In the genomic region with DNA sequence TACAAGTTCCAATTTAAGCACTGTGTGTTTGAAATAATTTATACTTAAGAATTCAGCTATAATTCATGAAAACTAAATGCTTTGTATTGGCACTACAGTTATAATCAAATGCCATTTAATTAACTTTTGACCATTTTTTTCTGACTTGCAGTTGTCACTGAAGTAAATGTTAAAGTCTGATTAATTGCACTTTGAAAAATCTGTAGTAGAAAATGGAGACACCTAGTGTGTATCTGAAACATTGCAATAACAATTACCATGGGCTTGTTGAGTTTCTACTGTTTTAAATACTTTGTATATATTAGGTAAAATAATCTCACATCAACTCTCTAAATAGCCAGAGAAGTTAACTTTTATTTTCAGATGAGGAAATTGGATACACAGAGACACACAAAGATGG, we compare ENCODE assay signal across 7 cellular contexts.
DNase-seq lines count a peak whose midpoint lies in the region; ATAC-seq, FAIRE-seq and TF ChIP-seq lines count a peak whose summit lies in the region.

No MANE protein-coding gene starts in this region.

- H3K27me3 ChIP-seq in GM12878 (replicated peaks in 1 of 2; ENCODE audit: control insufficient read depth in 2 of 2, insufficient read depth in 2 of 2, low read length in 1 of 2) (no peaks in the 10 kb centered on the region), uterus (no peaks in the 10 kb centered on the region)

- H3K36me3 ChIP-seq in GM12878 (ENCODE audit: control insufficient read depth in 2 of 2, insufficient read depth in 2 of 2, low read length in 1 of 2) (no peaks in the 10 kb centered on the region), uterus (no peaks in the 10 kb centered on the region)

- no TSS peak for BruUV-seq in GM12878 (replicated peaks; lab: Mats Ljungman, UMichigan)

- RAD21 ChIA-PET in GM12878 (lab: Charles Lee; ENCODE audit: unreplicated experiment), result interaction anchor here (8.8 kb wide), 1 partner anchor 68 kb away, joined by 112 read pairs; no protein-coding TSS in a partner anchor

- no peaks in the 10 kb centered on the region for H4K20me1 ChIP-seq in GM12878 (ENCODE audit: control insufficient read depth, insufficient read depth)

- CTCF ChIA-PET in GM12878 (lab: Yijun Ruan, JAX), result interaction anchor here (0.9 to 8.8 kb wide), 7 partner anchors 11 to 1212 kb away, joined by 3 to 149 read pairs (median 6); no protein-coding TSS in a partner anchor

- POLR2A ChIA-PET in GM12878 (lab: Charles Lee), result no interaction called here

- DNase-seq in GM12878 (ENCODE audit: low read depth, low spot score) (no peak), myocyte (ENCODE audit: low read depth) (peak; percentile 21), uterus (no peak), T-helper 2 cell (no peak)
- DNase-seq in effector CD4-positive, alpha-beta T cell, result no peak

- TF ChIP-seq CTCF in GM12878 (IDR thresholded peaks at IDR 0.05 in 2 of 3, conservative IDR thresholded peaks at IDR 0.05 in 1 of 3; ENCODE audit: control insufficient read depth in 2 of 3, extremely low read depth in 1 of 3, insufficient read depth in 1 of 3, low read depth in 3 of 3, low read length in 3 of 3) (peak; percentile 26 to 52 (median 42); a peak in 3 of 6 replicates), uterus (IDR thresholded peaks at IDR 0.05) (no peak)

- H3K4me3 ChIP-seq in GM12878 (no peak overlapping the region), uterus (no peak overlapping the region)

- TF ChIP-seq EP300 in Ishikawa (IDR thresholded peaks at IDR 0.05; ENCODE audit: borderline replicate concordance), result no peak
- no peak for TF ChIP-seq EP300 in GM12878 (IDR thresholded peaks at IDR 0.05; ENCODE audit: borderline replicate concordance in 1 of 2, control insufficient read depth in 1 of 2, low read depth in 2 of 2, low read length in 2 of 2)

- SMC1A ChIA-PET in GM12878 (lab: Charles Lee; ENCODE audit: uncharacterized antibody, unreplicated experiment), result interaction anchor here (1.0 to 7.6 kb wide), 4 partner anchors 50 to 81 kb away, joined by 3 to 70 read pairs (median 25); no protein-coding TSS in a partner anchor

- intact Hi-C loops in GM12878 (cut with micrococcal nuclease; ENCODE audit: unreplicated experiment), result loop anchor here (5.0 to 10.0 kb wide), 3 partner anchors 73 to 1185 kb away; no protein-coding TSS in a partner anchor
- intact Hi-C loops in uterus (cut with DNase I; ENCODE audit: low total_unique reads), result no loop called here

- no peak overlapping the region for H2AFZ ChIP-seq in GM12878 (ENCODE audit: control insufficient read depth, low read depth, low read length)

- H3K9me3 ChIP-seq in GM12878 (replicated peaks; ENCODE audit: control insufficient read depth, insufficient read depth, low read length) (no peaks in the 10 kb centered on the region), uterus (no peaks in the 10 kb centered on the region)

- in situ Hi-C loops in GM12878 (cut with MboI), result no loop called here

- H3K4me2 ChIP-seq in GM12878 (ENCODE audit: control insufficient read depth, insufficient read depth), result no peak overlapping the region

- no peak overlapping the region for H3K9ac ChIP-seq in GM12878 (ENCODE audit: control insufficient read depth, insufficient read depth, low read length)

- H3K4me1 ChIP-seq in GM12878 (ENCODE audit: control insufficient read depth, insufficient read depth, low read length), result no peaks in the 10 kb centered on the region
- H3K4me1 ChIP-seq in uterus, result no peaks in the 10 kb centered on the region

- H3K27ac ChIP-seq in GM12878 (ENCODE audit: control insufficient read depth, insufficient read depth) (no peak overlapping the region), uterus (no peak overlapping the region)

- no peak for TF ChIP-seq POLR2A in GM12878 (IDR thresholded peaks at IDR 0.05; ENCODE audit: low read depth, low read length)
- TF ChIP-seq POLR2A in uterus (IDR thresholded peaks at IDR 0.05), result no peak

- TF ChIP-seq RAD21 in Ishikawa (IDR thresholded peaks at IDR 0.05; ENCODE audit: low read depth) (peak; percentile 50), GM12878 (IDR thresholded peaks at IDR 0.05; ENCODE audit: insufficient read depth, low read depth, low read length) (peak; percentile 52)

- H3K79me2 ChIP-seq in GM12878 (ENCODE audit: control insufficient read depth, insufficient read depth, low read length), result no peaks in the 10 kb centered on the region

- ATAC-seq in GM18519 (IDR thresholded peaks at IDR 0.05; ENCODE audit: low FRiP score, unreplicated experiment) (peak; percentile 52), GM12878 (peak; percentile 44; the same call in 1 of the 3 replicates)

- FAIRE-seq in GM12878 (lab: Jason Lieb, UNC), result no peak

TF ChIP-seq in Ishikawa, 13 proteins besides CTCF, POLR2A, EP300 and RAD21 (continues in another document):
- TF ChIP-seq TAF1 (IDR thresholded peaks at IDR 0.05; ENCODE audit: low read depth) (no peak), YY1 (IDR thresholded peaks at IDR 0.05; ENCODE audit: low read depth) (no peak), NFIC (IDR thresholded peaks at IDR 0.05) (no peak), ZBTB7A (IDR thresholded peaks at IDR 0.05; ENCODE audit: low read depth) (no peak), EGR1 (IDR thresholded peaks at IDR 0.05) (no peak), TEAD4 (IDR thresholded peaks at IDR 0.05) (no peak), TCF12 (IDR thresholded peaks at IDR 0.05; ENCODE audit: low read depth) (no peak), FOXM1 (IDR thresholded peaks at IDR 0.05; ENCODE audit: borderline replicate concordance, low read depth) (no peak)
- TF ChIP-seq, protein P1, sequence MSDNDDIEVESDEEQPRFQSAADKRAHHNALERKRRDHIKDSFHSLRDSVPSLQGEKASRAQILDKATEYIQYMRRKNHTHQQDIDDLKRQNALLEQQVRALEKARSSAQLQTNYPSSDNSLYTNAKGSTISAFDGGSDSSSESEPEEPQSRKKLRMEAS (IDR thresholded peaks at IDR 0.05), result no peak
- TF ChIP-seq, protein P2, sequence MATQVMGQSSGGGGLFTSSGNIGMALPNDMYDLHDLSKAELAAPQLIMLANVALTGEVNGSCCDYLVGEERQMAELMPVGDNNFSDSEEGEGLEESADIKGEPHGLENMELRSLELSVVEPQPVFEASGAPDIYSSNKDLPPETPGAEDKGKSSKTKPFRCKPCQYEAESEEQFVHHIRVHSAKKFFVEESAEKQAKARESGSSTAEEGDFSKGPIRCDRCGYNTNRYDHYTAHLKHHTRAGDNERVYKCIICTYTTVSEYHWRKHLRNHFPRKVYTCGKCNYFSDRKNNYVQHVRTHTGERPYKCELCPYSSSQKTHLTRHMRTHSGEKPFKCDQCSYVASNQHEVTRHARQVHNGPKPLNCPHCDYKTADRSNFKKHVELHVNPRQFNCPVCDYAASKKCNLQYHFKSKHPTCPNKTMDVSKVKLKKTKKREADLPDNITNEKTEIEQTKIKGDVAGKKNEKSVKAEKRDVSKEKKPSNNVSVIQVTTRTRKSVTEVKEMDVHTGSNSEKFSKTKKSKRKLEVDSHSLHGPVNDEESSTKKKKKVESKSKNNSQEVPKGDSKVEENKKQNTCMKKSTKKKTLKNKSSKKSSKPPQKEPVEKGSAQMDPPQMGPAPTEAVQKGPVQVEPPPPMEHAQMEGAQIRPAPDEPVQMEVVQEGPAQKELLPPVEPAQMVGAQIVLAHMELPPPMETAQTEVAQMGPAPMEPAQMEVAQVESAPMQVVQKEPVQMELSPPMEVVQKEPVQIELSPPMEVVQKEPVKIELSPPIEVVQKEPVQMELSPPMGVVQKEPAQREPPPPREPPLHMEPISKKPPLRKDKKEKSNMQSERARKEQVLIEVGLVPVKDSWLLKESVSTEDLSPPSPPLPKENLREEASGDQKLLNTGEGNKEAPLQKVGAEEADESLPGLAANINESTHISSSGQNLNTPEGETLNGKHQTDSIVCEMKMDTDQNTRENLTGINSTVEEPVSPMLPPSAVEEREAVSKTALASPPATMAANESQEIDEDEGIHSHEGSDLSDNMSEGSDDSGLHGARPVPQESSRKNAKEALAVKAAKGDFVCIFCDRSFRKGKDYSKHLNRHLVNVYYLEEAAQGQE (IDR thresholded peaks at IDR 0.05; ENCODE audit: low read depth), result no peak

TF ChIP-seq in GM12878, 131 proteins besides CTCF, POLR2A, EP300 and RAD21 (continues in another document):
- TF ChIP-seq, protein P3, sequence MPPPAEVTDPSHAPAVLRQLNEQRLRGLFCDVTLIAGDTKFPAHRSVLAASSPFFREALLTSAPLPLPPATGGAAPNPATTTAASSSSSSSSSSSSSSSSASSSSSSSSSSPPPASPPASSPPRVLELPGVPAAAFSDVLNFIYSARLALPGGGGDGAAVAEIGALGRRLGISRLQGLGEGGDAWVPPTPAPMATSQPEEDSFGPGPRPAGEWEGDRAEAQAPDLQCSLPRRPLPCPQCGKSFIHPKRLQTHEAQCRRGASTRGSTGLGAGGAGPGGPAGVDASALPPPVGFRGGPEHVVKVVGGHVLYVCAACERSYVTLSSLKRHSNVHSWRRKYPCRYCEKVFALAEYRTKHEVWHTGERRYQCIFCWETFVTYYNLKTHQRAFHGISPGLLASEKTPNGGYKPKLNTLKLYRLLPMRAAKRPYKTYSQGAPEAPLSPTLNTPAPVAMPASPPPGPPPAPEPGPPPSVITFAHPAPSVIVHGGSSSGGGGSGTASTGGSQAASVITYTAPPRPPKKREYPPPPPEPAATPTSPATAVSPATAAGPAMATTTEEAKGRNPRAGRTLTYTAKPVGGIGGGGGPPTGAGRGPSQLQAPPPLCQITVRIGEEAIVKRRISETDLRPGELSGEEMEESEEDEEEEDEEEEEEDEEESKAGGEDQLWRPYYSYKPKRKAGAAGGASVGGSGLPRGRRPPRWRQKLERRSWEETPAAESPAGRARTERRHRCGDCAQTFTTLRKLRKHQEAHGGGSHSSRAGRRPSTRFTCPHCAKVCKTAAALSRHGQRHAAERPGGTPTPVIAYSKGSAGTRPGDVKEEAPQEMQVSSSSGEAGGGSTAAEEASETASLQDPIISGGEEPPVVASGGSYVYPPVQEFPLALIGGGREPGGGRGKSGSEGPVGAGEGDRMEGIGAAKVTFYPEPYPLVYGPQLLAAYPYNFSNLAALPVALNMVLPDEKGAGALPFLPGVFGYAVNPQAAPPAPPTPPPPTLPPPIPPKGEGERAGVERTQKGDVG (CRISPR knock-in tag; IDR thresholded peaks at IDR 0.05), result no peak
- TF ChIP-seq, protein P4, sequence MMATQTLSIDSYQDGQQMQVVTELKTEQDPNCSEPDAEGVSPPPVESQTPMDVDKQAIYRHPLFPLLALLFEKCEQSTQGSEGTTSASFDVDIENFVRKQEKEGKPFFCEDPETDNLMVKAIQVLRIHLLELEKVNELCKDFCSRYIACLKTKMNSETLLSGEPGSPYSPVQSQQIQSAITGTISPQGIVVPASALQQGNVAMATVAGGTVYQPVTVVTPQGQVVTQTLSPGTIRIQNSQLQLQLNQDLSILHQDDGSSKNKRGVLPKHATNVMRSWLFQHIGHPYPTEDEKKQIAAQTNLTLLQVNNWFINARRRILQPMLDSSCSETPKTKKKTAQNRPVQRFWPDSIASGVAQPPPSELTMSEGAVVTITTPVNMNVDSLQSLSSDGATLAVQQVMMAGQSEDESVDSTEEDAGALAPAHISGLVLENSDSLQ (IDR thresholded peaks at IDR 0.05), result peak; percentile 47; the same call in 1 of the 2 replicates
- TF ChIP-seq ESRRA (IDR thresholded peaks at IDR 0.05; ENCODE audit: low read length) (no peak), EGR1 (IDR thresholded peaks at IDR 0.05; ENCODE audit: borderline replicate concordance in 1 of 2, low read depth in 2 of 2, low read length in 2 of 2) (no peak), SMC3 (IDR thresholded peaks at IDR 0.05; ENCODE audit: borderline replicate concordance, low read length) (peak; percentile 49; the same call in 1 of the 2 replicates)

Comparison
In these comparisons a context has a peak if more than half of its experiments do, and no peak if none do; other contexts are left out.
1. CTCF ChIP-seq: peak in GM12878 (3 of 3); none in uterus (0 of 4).